In the genomic region with DNA sequence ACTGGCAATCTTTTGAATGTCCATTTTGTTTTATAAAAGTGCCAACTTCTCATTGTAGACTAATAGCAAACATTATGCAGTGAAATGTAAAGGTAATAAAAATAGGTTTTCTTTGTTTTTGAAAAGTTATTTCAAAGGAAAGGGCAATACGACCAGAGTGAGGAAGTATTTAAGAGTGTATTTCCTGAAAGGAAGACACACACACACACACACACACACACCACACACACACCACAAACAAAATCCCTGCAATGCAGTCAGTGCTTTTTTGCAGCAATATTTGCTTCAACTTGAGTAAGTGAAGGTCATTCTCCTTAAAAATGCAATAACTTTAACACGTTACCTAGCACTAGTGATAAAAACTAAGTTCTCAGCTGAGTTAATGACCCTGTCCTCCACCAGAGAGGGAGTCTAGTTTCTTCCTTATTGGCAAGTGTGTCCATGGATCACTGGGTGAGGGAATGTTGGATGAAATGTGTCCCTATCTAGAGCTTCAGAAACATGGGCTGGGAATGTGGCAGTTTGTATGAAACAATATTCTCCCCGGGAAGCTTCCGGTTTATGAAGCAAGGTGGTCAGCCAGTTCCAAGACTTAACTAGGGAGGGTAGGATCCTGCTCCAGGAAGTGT, we compare ENCODE assay signal across 17 cellular contexts. TPM values are rescaled to one million over a fixed set of nuclear protein-coding genes. Genes with fewer than 3 reads are reported as not detected.
"Had no signal": no experiment of that assay in that cellular context is flagged by ENCODE, and none has a peak within 500 bp of the region (broad histone marks: within the 10 kb centered on the region; RNA-seq: fewer than 3 reads in every experiment).

No MANE protein-coding gene starts in this region.

- FAIRE-seq: pancreas had no signal

- ATAC-seq: activated CD8-positive, alpha-beta T cell treated with anti-CD3 and anti-CD28 coated beads, Interleukin-2, amount 10 ng/mL, durations not matched to agents 7 days and 5 days; body of pancreas; gastrocnemius medialis; natural killer cell treated with Interleukin-12 subunit alpha and Interleukin-12 subunit beta and Interleukin-15 and Interleukin-18, amount 100 ng/mL, for 72 hours; pancreas had no signal

- H3K9me3 ChIP-seq: body of pancreas, gastrocnemius medialis, neutrophil, pancreas, thyroid gland had no signal

- H3K27me3 ChIP-seq: body of pancreas, thyroid gland had no signal

- DNase-seq: activated CD4-positive, alpha-beta T cell treated with anti-CD3 and anti-CD28 coated beads, Interleukin-2, amount 10 ng/mL, durations not matched to agents 7 days and 5 days; activated CD8-positive, alpha-beta T cell treated with anti-CD3 and anti-CD28 coated beads, Interleukin-2, amount 10 ng/mL, durations not matched to agents 7 days and 5 days; activated naive CD4-positive, alpha-beta T cell treated with anti-CD3 and anti-CD28 coated beads for 36 hours; activated T-cell treated with anti-CD3 and anti-CD28 coated beads, Interleukin-2, amount 50 U/mL, for 24 hours; body of pancreas; caudate nucleus; gastrocnemius medialis; head of caudate nucleus; mesendoderm; pancreas; stimulated activated CD8-positive, alpha-beta memory T cell treated with anti-CD3 and anti-CD28 coated beads, Interleukin-4, amount 100 ng/mL, for 48 hours; stimulated activated naive CD4-positive, alpha-beta T cell; T1000; thyroid gland had no signal

- H3K4me3 ChIP-seq: body of pancreas, gastrocnemius medialis, pancreas, thyroid gland had no signal

- H3K36me3 ChIP-seq: gastrocnemius medialis, neutrophil, pancreas, thyroid gland had no signal

- H3K27ac ChIP-seq: body of pancreas, gastrocnemius medialis, neutrophil, pancreas, thyroid gland had no signal

RNA-seq across cellular contexts. Expression of a gene that starts 4.8 kb away (rescaled TPM):
- total RNA-seq: activated naive CD4-positive, alpha-beta T cell treated with anti-CD3 and anti-CD28 coated beads for 36 hours; T-helper 1 cell treated with Interleukin-12 subunit alpha and Interleukin-12 subunit beta and Interleukin-4 antibody, amounts not matched to agents 30 ng/mL and 1 ng/mL, for 36 hours had no signal
